Comparison of ENCODE assay signal across 15 cellular contexts in the genomic region with DNA sequence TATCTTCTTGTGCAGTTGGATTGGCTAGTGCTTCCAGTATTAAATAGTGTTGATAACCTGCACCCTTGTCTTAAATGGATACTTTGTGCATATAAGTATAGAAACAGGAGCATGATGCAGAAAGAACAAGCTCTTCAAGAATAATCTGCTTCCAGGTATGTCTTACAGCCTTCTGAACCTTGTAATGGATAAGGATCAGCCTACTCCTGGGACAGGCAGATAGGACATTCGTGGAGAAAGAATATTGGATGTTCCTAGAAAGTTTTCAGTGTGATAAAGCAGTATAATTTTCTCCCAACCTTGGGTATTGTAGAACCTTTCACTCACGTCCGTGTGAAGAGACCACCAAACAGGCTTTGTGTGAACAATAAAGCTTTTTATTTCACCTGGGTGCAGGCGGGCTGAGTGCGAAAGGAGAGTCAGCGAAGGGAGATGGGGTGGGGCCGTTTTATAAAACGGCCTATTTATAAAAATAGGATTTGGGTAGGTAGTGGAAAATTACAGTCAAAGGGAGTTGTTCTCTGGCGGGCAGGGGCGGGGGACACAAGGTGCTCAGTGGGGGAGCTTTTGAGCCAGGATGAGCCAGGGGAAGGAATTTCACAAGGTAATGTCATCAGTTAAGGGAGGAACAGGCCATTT.
"Had no signal": no experiment of that assay in that cellular context is flagged by ENCODE, and none has a peak within 500 bp of the region (broad histone marks: within the 10 kb centered on the region; RNA-seq: fewer than 3 reads in every experiment).

No MANE protein-coding gene starts in this region.

- FAIRE-seq: endometrium had no signal

- H3K4me3 Mint-ChIP-seq: activated CD4-positive, alpha-beta memory T cell treated with anti-CD3 and anti-CD28 coated beads for 36 hours; activated naive CD8-positive, alpha-beta T cell; activated T-cell treated with anti-CD3 and anti-CD28 coated beads, Interleukin-2, amount 50 U/mL, for 4 hours; stimulated activated naive CD8-positive, alpha-beta T cell treated with anti-CD3 and anti-CD28 coated beads, Interleukin-15, Interleukin-2, amounts not matched to agents 100 ng/mL and 50 ng/mL, for 24 hours; T-cell had no signal

- H3K27me3 Mint-ChIP-seq: activated CD4-positive, alpha-beta memory T cell treated with anti-CD3 and anti-CD28 coated beads for 36 hours; activated naive CD8-positive, alpha-beta T cell; naive thymus-derived CD8-positive, alpha-beta T cell; stimulated activated naive CD8-positive, alpha-beta T cell treated with anti-CD3 and anti-CD28 coated beads, Interleukin-15, Interleukin-2, amounts not matched to agents 100 ng/mL and 50 ng/mL, for 24 hours; T-cell had no signal

- H3K9me3 ChIP-seq: esophagus muscularis mucosa, ovary had no signal

- H3K9me3 Mint-ChIP-seq: activated CD4-positive, alpha-beta memory T cell treated with anti-CD3 and anti-CD28 coated beads for 36 hours; stimulated activated naive CD8-positive, alpha-beta T cell treated with anti-CD3 and anti-CD28 coated beads, Interleukin-15, Interleukin-2, amounts not matched to agents 100 ng/mL and 50 ng/mL, for 24 hours had no signal

- H3K27me3 ChIP-seq: brain microvascular endothelial cell, esophagus muscularis mucosa, ovary had no signal

- H3K27ac ChIP-seq: brain microvascular endothelial cell, esophagus muscularis mucosa, ovary had no signal

- DNase-seq: activated CD4-positive, alpha-beta memory T cell treated with anti-CD3 and anti-CD28 coated beads for 36 hours; activated effector memory CD4-positive, alpha-beta T cell treated with anti-CD3 and anti-CD28 coated beads, Interleukin-2, amount 50 U/mL, for 16 hours; activated T-cell treated with anti-CD3 and anti-CD28 coated beads, Interleukin-2, amount 50 U/mL, for 4 hours; amygdala; brain microvascular endothelial cell; naive thymus-derived CD8-positive, alpha-beta T cell; ovary; stimulated activated CD4-positive, alpha-beta T cell treated with anti-CD3 and anti-CD28 coated beads, Interleukin-12 subunit alpha, Interleukin-12 subunit beta, amount 100 ng/mL, for 4 hours; T-cell; T1000 had no signal

- H3K36me3 ChIP-seq: brain microvascular endothelial cell, esophagus muscularis mucosa, ovary had no signal

- H3K4me3 ChIP-seq: esophagus muscularis mucosa, lung, ovary had no signal

- ATAC-seq: activated T-cell treated with anti-CD3 and anti-CD28 coated beads, Interleukin-2, amount 50 U/mL, for 4 hours; naive thymus-derived CD8-positive, alpha-beta T cell; T-cell had no signal

- H3K27ac Mint-ChIP-seq: activated CD4-positive, alpha-beta memory T cell treated with anti-CD3 and anti-CD28 coated beads for 36 hours; activated naive CD8-positive, alpha-beta T cell; stimulated activated naive CD8-positive, alpha-beta T cell treated with anti-CD3 and anti-CD28 coated beads, Interleukin-15, Interleukin-2, amounts not matched to agents 100 ng/mL and 50 ng/mL, for 24 hours; T-cell had no signal
